ENCODE assay signal across 1 cellular context in genomic region chr2:24365051-24365450, GRCh38.
TF ChIP-seq lines count a peak whose summit lies in the region.

No MANE protein-coding gene starts in this region.

TF ChIP-seq in K562, 482 proteins besides CTCF, POLR2A, EP300 and RAD21 (continued from another document):
- no peak for TF ChIP-seq ZNF316 (IDR thresholded peaks at IDR 0.05)
- TF ChIP-seq ZNF583 (CRISPR knock-in tag; IDR thresholded peaks at IDR 0.05): no peak
- TF ChIP-seq BHLHE40 (IDR thresholded peaks at IDR 0.05; ENCODE audit: low read length): no peak
- no peak for TF ChIP-seq KLF6 (CRISPR knock-in tag; IDR thresholded peaks at IDR 0.05; ENCODE audit: borderline replicate concordance)
- TF ChIP-seq ETV1 (tag; conservative IDR thresholded peaks at IDR 0.05; ENCODE audit: low read depth): 0 out of 2 replicates have a peak, but pooled peaks have one; percentile 5
- TF ChIP-seq, protein P1, sequence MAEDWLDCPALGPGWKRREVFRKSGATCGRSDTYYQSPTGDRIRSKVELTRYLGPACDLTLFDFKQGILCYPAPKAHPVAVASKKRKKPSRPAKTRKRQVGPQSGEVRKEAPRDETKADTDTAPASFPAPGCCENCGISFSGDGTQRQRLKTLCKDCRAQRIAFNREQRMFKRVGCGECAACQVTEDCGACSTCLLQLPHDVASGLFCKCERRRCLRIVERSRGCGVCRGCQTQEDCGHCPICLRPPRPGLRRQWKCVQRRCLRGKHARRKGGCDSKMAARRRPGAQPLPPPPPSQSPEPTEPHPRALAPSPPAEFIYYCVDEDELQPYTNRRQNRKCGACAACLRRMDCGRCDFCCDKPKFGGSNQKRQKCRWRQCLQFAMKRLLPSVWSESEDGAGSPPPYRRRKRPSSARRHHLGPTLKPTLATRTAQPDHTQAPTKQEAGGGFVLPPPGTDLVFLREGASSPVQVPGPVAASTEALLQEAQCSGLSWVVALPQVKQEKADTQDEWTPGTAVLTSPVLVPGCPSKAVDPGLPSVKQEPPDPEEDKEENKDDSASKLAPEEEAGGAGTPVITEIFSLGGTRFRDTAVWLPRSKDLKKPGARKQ (CRISPR knock-in tag; IDR thresholded peaks at IDR 0.05): no peak
- TF ChIP-seq, protein P2, sequence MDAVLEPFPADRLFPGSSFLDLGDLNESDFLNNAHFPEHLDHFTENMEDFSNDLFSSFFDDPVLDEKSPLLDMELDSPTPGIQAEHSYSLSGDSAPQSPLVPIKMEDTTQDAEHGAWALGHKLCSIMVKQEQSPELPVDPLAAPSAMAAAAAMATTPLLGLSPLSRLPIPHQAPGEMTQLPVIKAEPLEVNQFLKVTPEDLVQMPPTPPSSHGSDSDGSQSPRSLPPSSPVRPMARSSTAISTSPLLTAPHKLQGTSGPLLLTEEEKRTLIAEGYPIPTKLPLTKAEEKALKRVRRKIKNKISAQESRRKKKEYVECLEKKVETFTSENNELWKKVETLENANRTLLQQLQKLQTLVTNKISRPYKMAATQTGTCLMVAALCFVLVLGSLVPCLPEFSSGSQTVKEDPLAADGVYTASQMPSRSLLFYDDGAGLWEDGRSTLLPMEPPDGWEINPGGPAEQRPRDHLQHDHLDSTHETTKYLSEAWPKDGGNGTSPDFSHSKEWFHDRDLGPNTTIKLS (IDR thresholded peaks at IDR 0.05; ENCODE audit: borderline replicate concordance, low read depth): no peak
- 0 out of 2 replicates have a peak, but pooled peaks have one; percentile 26 for TF ChIP-seq GABPA (tag; conservative IDR thresholded peaks at IDR 0.05; ENCODE audit: low read depth)
- TF ChIP-seq SPI1 (IDR thresholded peaks at IDR 0.05; ENCODE audit: borderline replicate concordance, low read depth, low read length): no peak
- TF ChIP-seq, protein P3, sequence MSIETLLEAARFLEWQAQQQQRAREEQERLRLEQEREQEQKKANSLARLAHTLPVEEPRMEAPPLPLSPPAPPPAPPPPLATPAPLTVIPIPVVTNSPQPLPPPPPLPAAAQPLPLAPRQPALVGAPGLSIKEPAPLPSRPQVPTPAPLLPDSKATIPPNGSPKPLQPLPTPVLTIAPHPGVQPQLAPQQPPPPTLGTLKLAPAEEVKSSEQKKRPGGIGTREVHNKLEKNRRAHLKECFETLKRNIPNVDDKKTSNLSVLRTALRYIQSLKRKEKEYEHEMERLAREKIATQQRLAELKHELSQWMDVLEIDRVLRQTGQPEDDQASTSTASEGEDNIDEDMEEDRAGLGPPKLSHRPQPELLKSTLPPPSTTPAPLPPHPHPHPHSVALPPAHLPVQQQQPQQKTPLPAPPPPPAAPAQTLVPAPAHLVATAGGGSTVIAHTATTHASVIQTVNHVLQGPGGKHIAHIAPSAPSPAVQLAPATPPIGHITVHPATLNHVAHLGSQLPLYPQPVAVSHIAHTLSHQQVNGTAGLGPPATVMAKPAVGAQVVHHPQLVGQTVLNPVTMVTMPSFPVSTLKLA (conservative IDR thresholded peaks at IDR 0.05): no peak
- TF ChIP-seq KHSRP (IDR thresholded peaks at IDR 0.05): no peak
- no peak for TF ChIP-seq ZNF347 (CRISPR knock-in tag; IDR thresholded peaks at IDR 0.05; ENCODE audit: low read depth)
- no peak for TF ChIP-seq CCNT2 (IDR thresholded peaks at IDR 0.05; ENCODE audit: borderline replicate concordance, extremely low read depth, insufficient read length, low read depth, low read length)
- TF ChIP-seq RBM17 (IDR thresholded peaks at IDR 0.05; ENCODE audit: borderline replicate concordance, low read depth, low read length): no peak
- TF ChIP-seq, protein P4, sequence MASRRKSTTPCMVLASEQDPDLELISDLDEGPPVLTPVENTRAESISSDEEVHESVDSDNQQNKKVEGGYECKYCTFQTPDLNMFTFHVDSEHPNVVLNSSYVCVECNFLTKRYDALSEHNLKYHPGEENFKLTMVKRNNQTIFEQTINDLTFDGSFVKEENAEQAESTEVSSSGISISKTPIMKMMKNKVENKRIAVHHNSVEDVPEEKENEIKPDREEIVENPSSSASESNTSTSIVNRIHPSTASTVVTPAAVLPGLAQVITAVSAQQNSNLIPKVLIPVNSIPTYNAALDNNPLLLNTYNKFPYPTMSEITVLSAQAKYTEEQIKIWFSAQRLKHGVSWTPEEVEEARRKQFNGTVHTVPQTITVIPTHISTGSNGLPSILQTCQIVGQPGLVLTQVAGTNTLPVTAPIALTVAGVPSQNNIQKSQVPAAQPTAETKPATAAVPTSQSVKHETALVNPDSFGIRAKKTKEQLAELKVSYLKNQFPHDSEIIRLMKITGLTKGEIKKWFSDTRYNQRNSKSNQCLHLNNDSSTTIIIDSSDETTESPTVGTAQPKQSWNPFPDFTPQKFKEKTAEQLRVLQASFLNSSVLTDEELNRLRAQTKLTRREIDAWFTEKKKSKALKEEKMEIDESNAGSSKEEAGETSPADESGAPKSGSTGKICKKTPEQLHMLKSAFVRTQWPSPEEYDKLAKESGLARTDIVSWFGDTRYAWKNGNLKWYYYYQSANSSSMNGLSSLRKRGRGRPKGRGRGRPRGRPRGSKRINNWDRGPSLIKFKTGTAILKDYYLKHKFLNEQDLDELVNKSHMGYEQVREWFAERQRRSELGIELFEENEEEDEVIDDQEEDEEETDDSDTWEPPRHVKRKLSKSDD (conservative IDR thresholded peaks at IDR 0.05; ENCODE audit: low read length): no peak
- peak; percentile 63 for TF ChIP-seq ZFX (CRISPR knock-in tag; IDR thresholded peaks at IDR 0.05)
- TF ChIP-seq, protein P5, sequence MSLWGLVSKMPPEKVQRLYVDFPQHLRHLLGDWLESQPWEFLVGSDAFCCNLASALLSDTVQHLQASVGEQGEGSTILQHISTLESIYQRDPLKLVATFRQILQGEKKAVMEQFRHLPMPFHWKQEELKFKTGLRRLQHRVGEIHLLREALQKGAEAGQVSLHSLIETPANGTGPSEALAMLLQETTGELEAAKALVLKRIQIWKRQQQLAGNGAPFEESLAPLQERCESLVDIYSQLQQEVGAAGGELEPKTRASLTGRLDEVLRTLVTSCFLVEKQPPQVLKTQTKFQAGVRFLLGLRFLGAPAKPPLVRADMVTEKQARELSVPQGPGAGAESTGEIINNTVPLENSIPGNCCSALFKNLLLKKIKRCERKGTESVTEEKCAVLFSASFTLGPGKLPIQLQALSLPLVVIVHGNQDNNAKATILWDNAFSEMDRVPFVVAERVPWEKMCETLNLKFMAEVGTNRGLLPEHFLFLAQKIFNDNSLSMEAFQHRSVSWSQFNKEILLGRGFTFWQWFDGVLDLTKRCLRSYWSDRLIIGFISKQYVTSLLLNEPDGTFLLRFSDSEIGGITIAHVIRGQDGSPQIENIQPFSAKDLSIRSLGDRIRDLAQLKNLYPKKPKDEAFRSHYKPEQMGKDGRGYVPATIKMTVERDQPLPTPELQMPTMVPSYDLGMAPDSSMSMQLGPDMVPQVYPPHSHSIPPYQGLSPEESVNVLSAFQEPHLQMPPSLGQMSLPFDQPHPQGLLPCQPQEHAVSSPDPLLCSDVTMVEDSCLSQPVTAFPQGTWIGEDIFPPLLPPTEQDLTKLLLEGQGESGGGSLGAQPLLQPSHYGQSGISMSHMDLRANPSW (CRISPR knock-in tag; IDR thresholded peaks at IDR 0.05): no peak
- TF ChIP-seq SMAD4 (CRISPR knock-in tag; conservative IDR thresholded peaks at IDR 0.05): 0 out of 2 replicates have a peak, but pooled peaks have one; percentile 27
- no peak for TF ChIP-seq ZNF311 (CRISPR knock-in tag; IDR thresholded peaks at IDR 0.05)
- TF ChIP-seq POLR3G (IDR thresholded peaks at IDR 0.05; ENCODE audit: extremely low read depth, insufficient read length, insufficient replicate concordance): no peak
- no peak for TF ChIP-seq SETDB1 (IDR thresholded peaks at IDR 0.05; ENCODE audit: low read length)
- TF ChIP-seq, protein P6, sequence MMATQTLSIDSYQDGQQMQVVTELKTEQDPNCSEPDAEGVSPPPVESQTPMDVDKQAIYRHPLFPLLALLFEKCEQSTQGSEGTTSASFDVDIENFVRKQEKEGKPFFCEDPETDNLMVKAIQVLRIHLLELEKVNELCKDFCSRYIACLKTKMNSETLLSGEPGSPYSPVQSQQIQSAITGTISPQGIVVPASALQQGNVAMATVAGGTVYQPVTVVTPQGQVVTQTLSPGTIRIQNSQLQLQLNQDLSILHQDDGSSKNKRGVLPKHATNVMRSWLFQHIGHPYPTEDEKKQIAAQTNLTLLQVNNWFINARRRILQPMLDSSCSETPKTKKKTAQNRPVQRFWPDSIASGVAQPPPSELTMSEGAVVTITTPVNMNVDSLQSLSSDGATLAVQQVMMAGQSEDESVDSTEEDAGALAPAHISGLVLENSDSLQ (IDR thresholded peaks at IDR 0.05): no peak
- TF ChIP-seq CGGBP1 (CRISPR knock-in tag; IDR thresholded peaks at IDR 0.05): no peak
- no peak for TF ChIP-seq CEBPB (tag; IDR thresholded peaks at IDR 0.05)
- peak; percentile 82 for TF ChIP-seq NFIC (IDR thresholded peaks at IDR 0.05)
